ENCODE assay signal across 8 cellular contexts in genomic region chrX:137031517-137032377, GRCh38. TPM values are rescaled to one million over a fixed set of nuclear protein-coding genes. Genes with fewer than 3 reads are reported as not detected.
A peak's percentile ranks its signal among the peaks of the same experiment; 100 is the strongest.
DNase-seq lines count a peak whose midpoint lies in the region; ATAC-seq and TF ChIP-seq lines count a peak whose summit lies in the region.

No MANE protein-coding gene starts in this region.

- no peaks in the 10 kb centered on the region for H3K36me3 ChIP-seq in endocrine pancreas (ENCODE audit: control insufficient read depth, insufficient read depth, low read length)
- H3K36me3 ChIP-seq in upper lobe of right lung, result no peaks in the 10 kb centered on the region

- H3K27me3 Mint-ChIP-seq in activated B cell treated with CpG ODN at 0.5 μM for 24 hours, result peaks cover 39% of the 10 kb centered on the region

- no peak overlapping the region for H3K4me3 Mint-ChIP-seq in activated B cell treated with CpG ODN at 0.5 μM for 24 hours

- peaks cover 12% of the 10 kb centered on the region for H3K4me1 Mint-ChIP-seq in activated B cell treated with CpG ODN at 0.5 μM for 24 hours

- intact Hi-C loops in activated B cell treated with CpG ODN at 0.5 μM for 24 hours (cut with micrococcal nuclease) (loop anchor here (1.0 kb wide), 1 partner anchor 21 kb away; no protein-coding TSS in a partner anchor), upper lobe of right lung (cut with DNase I) (no loop called here)

- ATAC-seq in GM21529 (IDR thresholded peaks at IDR 0.05; ENCODE audit: unreplicated experiment) (peak; percentile 84), activated B cell treated with CpG ODN at 0.5 μM for 24 hours (ENCODE audit: low read depth) (peak; percentile 77), upper lobe of right lung (no peak)

- no peak overlapping the region for H3K9ac ChIP-seq in endocrine pancreas (ENCODE audit: control insufficient read depth, insufficient read depth, low read length)

- POLR2A ChIA-PET in activated B cell treated with CpG ODN at 0.5 μM for 24 hours (lab: Charles Lee), result no interaction called here

- TF ChIP-seq CTCF in activated B cell treated with CpG ODN at 0.5 μM for 24 hours (IDR thresholded peaks at IDR 0.05) (no peak), upper lobe of right lung (IDR thresholded peaks at IDR 0.05) (no peak)

- peak; percentile 60 for DNase-seq in G401 (ENCODE audit: low spot score)
- peak; percentile 50 to 55 for DNase-seq in Kasumi-1 (lab: John Stamatoyannopoulos, UW)
- DNase-seq in activated B cell treated with CpG ODN at 0.5 μM for 24 hours, result peak; percentile 16
- DNase-seq in myocyte (ENCODE audit: low read depth), result peak; percentile 47
- DNase-seq in upper lobe of right lung, result no peak
- no peak for DNase-seq in SW 1271 (lab: John Stamatoyannopoulos, UW)

- H3K9me3 ChIP-seq in endocrine pancreas (ENCODE audit: control insufficient read depth, low read length), result no peaks in the 10 kb centered on the region
- H3K9me3 ChIP-seq in upper lobe of right lung, result no peaks in the 10 kb centered on the region

- H3K36me3 Mint-ChIP-seq in activated B cell treated with CpG ODN at 0.5 μM for 24 hours (ENCODE audit: low read depth), result no peaks in the 10 kb centered on the region

- CTCF ChIA-PET in activated B cell treated with CpG ODN at 0.5 μM for 24 hours (lab: Charles Lee), result no interaction called here

- H3K27ac ChIP-seq in upper lobe of right lung, result no peak overlapping the region

- no peak overlapping the region for H3K27ac Mint-ChIP-seq in activated B cell treated with CpG ODN at 0.5 μM for 24 hours

- in situ Hi-C loops in G401 (cut with HindIII; ENCODE audit: low sequenced_read_pairs), result no loop called here

- H3K27me3 ChIP-seq in endocrine pancreas (ENCODE audit: control insufficient read depth, insufficient read depth, low read length) (peaks cover 12% of the 10 kb centered on the region), upper lobe of right lung (peaks cover 24% of the 10 kb centered on the region)

- H3K9me3 Mint-ChIP-seq in activated B cell treated with CpG ODN at 0.5 μM for 24 hours, result no peaks in the 10 kb centered on the region

- H3K4me3 ChIP-seq in endocrine pancreas (ENCODE audit: control insufficient read depth, insufficient read depth, low read length) (peak overlapping the region; percentile 57), upper lobe of right lung (peak overlapping the region; percentile 34)

- no peaks in the 10 kb centered on the region for H3K4me1 ChIP-seq in endocrine pancreas (ENCODE audit: control insufficient read depth, insufficient read depth, low read length)
- H3K4me1 ChIP-seq in upper lobe of right lung, result no peaks in the 10 kb centered on the region

RNA-seq across cellular contexts. Expression of gene GPR101, which starts 2.0 kb away (rescaled TPM):
- total RNA-seq in G401 (2014; rRNA removed; shearing (Covaris generic)), result not detected in 2 replicates
- not detected in 2 replicates for total RNA-seq in activated B cell treated with CpG ODN at 0.5 μM for 24 hours
- not detected in 2 replicates for total RNA-seq in myocyte
- polyA plus RNA-seq in myocyte (2012), result not detected
- not detected for total RNA-seq in upper lobe of right lung

Comparison
In these comparisons a context has a peak if more than half of its experiments do, and no peak if none do; other contexts are left out.
1. DNase-seq: peak in G401 (single experiment), Kasumi-1 (2 of 2), activated B cell treated with CpG ODN at 0.5 μM for 24 hours (single experiment) and myocyte (single experiment); none in upper lobe of right lung (single experiment) and SW 1271 (0 of 2).